Comparison of ENCODE assay signal across 27 cellular contexts in the genomic region with DNA sequence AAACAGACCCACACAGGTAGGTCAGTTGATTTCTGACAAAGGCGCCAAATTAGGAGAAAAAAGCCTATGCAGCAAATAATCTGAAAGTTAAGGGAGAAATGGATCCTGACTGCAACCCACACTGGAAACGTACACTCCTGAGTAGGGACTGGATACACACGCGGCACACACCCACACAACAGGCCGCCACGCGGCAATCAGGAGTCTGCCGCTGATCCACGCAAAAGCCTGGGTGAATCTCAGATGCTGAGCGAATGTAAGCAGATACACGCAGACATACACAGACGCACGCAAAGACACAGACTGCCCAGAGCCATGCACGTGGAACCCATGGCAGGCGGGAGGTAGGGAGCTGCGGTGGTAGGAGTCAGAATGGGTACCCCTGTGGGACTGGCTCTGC. TPM values are rescaled to one million over a fixed set of nuclear protein-coding genes. Genes with fewer than 3 reads are reported as not detected.
"Had no signal": no experiment of that assay in that cellular context is flagged by ENCODE, and none has a peak within 500 bp of the region (broad histone marks: within the 10 kb centered on the region; RNA-seq: fewer than 3 reads in every experiment).

No MANE protein-coding gene starts in this region.

- H3K27ac ChIP-seq: hepatocyte, left ventricle myocardium inferior, neural progenitor cell, pancreas, psoas muscle, skin epidermis, stomach, testis, thyroid gland, transverse colon, upper lobe of left lung, vagina had no signal

- H3K27ac Mint-ChIP-seq: mesothelial cell of epicardium; naive B cell; natural killer cell; stimulated activated naive B cell treated with anti-CD40 and anti-IgM and Interleukin-4, amounts not matched to agents 10 μg/mL and 1 μg/mL and 100 μg/mL, for 72 hours had no signal

- DNase-seq: islet precursor cell; left ventricle myocardium inferior; mesendoderm; naive B cell; natural killer cell; nephron progenitor cell; stimulated activated CD4-positive, alpha-beta T cell treated with anti-CD3 and anti-CD28 coated beads, Interleukin-12 subunit alpha, Interleukin-12 subunit beta, amount 100 ng/mL, for 4 hours; stimulated activated CD4-positive, alpha-beta T cell treated with anti-CD3 and anti-CD28 coated beads, Interleukin-15, amount 100 ng/mL, for 24 hours; stimulated activated CD4-positive, alpha-beta T cell treated with anti-CD3 and anti-CD28 coated beads, Interleukin-2, amount 100 ng/mL, for 24 hours; stimulated activated CD4-positive, alpha-beta T cell treated with anti-CD3 and anti-CD28 coated beads, Interleukin-4, amount 100 ng/mL, for 1 hour; stimulated activated naive B cell treated with anti-CD40 and anti-IgM and Interleukin-4, amounts not matched to agents 10 μg/mL and 1 μg/mL and 100 μg/mL, for 72 hours; stimulated activated naive CD8-positive, alpha-beta T cell treated with anti-CD3 and anti-CD28 coated beads, Interleukin-15, Interleukin-2, amounts not matched to agents 100 U/mL and 50 U/mL, for 24 hours; stomach; testis; thyroid gland; transverse colon had no signal

- H3K4me1 ChIP-seq: neural progenitor cell, pancreas, psoas muscle, stomach, testis, thyroid gland, transverse colon, upper lobe of left lung, vagina had no signal

- H3K4me3 Mint-ChIP-seq: mesothelial cell of epicardium; naive B cell; natural killer cell; nephron progenitor cell; neural progenitor cell; stimulated activated naive B cell treated with anti-CD40 and anti-IgM and Interleukin-4, amounts not matched to agents 10 μg/mL and 1 μg/mL and 100 μg/mL, for 72 hours had no signal

- H3K9me3 Mint-ChIP-seq: mesothelial cell of epicardium; natural killer cell; nephron progenitor cell; neural progenitor cell; stimulated activated naive B cell treated with anti-CD40 and anti-IgM and Interleukin-4, amounts not matched to agents 10 μg/mL and 1 μg/mL and 100 μg/mL, for 72 hours had no signal

- H3K36me3 Mint-ChIP-seq: natural killer cell had no signal

- H3K27me3 Mint-ChIP-seq: naive B cell; stimulated activated naive B cell treated with anti-CD40 and anti-IgM and Interleukin-4, amounts not matched to agents 10 μg/mL and 1 μg/mL and 100 μg/mL, for 72 hours had no signal

- H3K4me1 Mint-ChIP-seq: mesothelial cell of epicardium, natural killer cell, neural progenitor cell had no signal

- H3K9me3 ChIP-seq: left ventricle myocardium inferior, pancreas, psoas muscle, stomach, testis, thyroid gland, transverse colon, upper lobe of left lung, vagina had no signal

- H3K27me3 ChIP-seq: hepatocyte, neural progenitor cell, pancreas, stomach, testis, thyroid gland, transverse colon, upper lobe of left lung, vagina had no signal

- FAIRE-seq: pancreas had no signal

- ATAC-seq: natural killer cell; pancreas; sciatic nerve; stimulated activated naive B cell treated with anti-CD40 and anti-IgM and Interleukin-4, amounts not matched to agents 10 μg/mL and 1 μg/mL and 100 μg/mL, for 72 hours; stimulated activated naive CD8-positive, alpha-beta T cell treated with anti-CD3 and anti-CD28 coated beads, Interleukin-15, Interleukin-2, amounts not matched to agents 100 U/mL and 50 U/mL, for 24 hours had no signal

- H3K4me3 ChIP-seq: hepatocyte, left ventricle myocardium inferior, lung, neural progenitor cell, pancreas, psoas muscle, skin epidermis, stomach, testis, thyroid gland, transverse colon, upper lobe of left lung, vagina had no signal

RNA-seq across cellular contexts. Expression of a gene that starts 47.4 kb away (rescaled TPM):
- total RNA-seq: osteoblast, sciatic nerve had no signal
